In the genomic region with DNA sequence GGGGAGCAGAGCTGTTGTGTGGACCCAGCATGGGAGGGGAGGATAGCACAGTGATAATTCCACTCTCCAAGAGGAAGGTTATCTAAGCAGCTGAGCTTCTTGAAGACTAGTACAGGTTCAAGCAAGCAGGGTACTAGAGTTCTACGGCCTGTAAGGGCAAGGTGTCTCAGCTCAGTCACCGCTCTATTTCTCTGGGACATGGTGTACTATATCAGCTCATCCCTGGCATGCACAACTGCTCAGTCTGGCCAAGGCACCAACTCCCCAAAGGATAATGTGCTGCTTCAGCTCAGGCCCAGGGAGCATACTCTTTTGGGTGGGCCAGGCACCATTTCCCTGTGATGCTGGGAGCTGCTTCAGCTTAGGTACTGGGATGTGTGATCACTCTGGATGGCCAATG, we compare ENCODE assay signal across 25 cellular contexts.
"Had no signal": no experiment of that assay in that cellular context is flagged by ENCODE, and none has a peak within 500 bp of the region (broad histone marks: within the 10 kb centered on the region; RNA-seq: fewer than 3 reads in every experiment).

No MANE protein-coding gene starts in this region.

- H3K36me3 ChIP-seq: ovary, right lobe of liver, thyroid gland, uterus had no signal

- H3K9me3 ChIP-seq: ovary, psoas muscle, right lobe of liver, sigmoid colon, stomach, thoracic aorta, thyroid gland, tibial nerve, upper lobe of left lung, uterus had no signal

- H3K27ac ChIP-seq: neural progenitor cell, ovary, parathyroid adenoma, psoas muscle, right lobe of liver, sigmoid colon, stomach, thoracic aorta, thyroid gland, tibial nerve, upper lobe of left lung, uterus had no signal

- DNase-seq: naive thymus-derived CD4-positive, alpha-beta T cell; natural killer cell; occipital lobe; ovary; posterior cingulate gyrus; psoas muscle; right cardiac atrium; right lobe of liver; sigmoid colon; small intestine; stimulated activated CD4-positive, alpha-beta T cell treated with anti-CD3 and anti-CD28 coated beads, Interleukin-15, amount 100 ng/mL, for 24 hours; stimulated activated CD4-positive, alpha-beta T cell treated with anti-CD3 and anti-CD28 coated beads, Interleukin-2, amount 100 ng/mL, for 24 hours; stimulated activated CD4-positive, alpha-beta T cell treated with anti-CD3 and anti-CD28 coated beads, Interleukin-2, amount 100 ng/mL, for 48 hours; stimulated activated CD4-positive, alpha-beta T cell treated with anti-CD3 and anti-CD28 coated beads, Interleukin-4, amount 100 ng/mL, for 24 hours; stimulated activated naive CD4-positive, alpha-beta T cell treated with Interleukin-2 at 50 U/mL for 16 hours; stomach; thyroid gland; trophoblast cell; upper lobe of left lung; uterus had no signal

- H3K4me1 ChIP-seq: parathyroid adenoma, right lobe of liver, sigmoid colon, thyroid gland, upper lobe of left lung, uterus had no signal

- H3K4me3 ChIP-seq: neural progenitor cell, ovary, psoas muscle, right lobe of liver, sigmoid colon, stomach, thoracic aorta, thyroid gland, tibial nerve, upper lobe of left lung, uterus had no signal

- H3K27me3 ChIP-seq: neural progenitor cell, ovary, right lobe of liver, sigmoid colon, stomach, thyroid gland, tibial nerve, upper lobe of left lung, uterus had no signal

- FAIRE-seq: small intestine had no signal

- ATAC-seq: naive thymus-derived CD4-positive, alpha-beta T cell; natural killer cell; stimulated activated memory B cell treated with anti-CD40 and anti-IgM and Interleukin-4, amounts not matched to agents 10 μg/mL and 1 μg/mL and 100 μg/mL, for 72 hours had no signal
